Comparison of ENCODE assay signal across 15 cellular contexts in genomic region chr7:90242369-90243168, GRCh38. TPM values are rescaled to one million over a fixed set of nuclear protein-coding genes. Genes with fewer than 3 reads are reported as not detected.
A peak's percentile ranks its signal among the peaks of the same experiment; 100 is the strongest.
DNase-seq lines count a peak whose midpoint lies in the region; ATAC-seq, FAIRE-seq and TF ChIP-seq lines count a peak whose summit lies in the region.
"Had no signal": no experiment of that assay in that cellular context is flagged by ENCODE, and none has a peak within 500 bp of the region (broad histone marks: within the 10 kb centered on the region; RNA-seq: fewer than 3 reads in every experiment).

No MANE protein-coding gene starts in this region.

- no peaks in the 10 kb centered on the region for H3K9me3 ChIP-seq in esophagus squamous epithelium
- H3K9me3 ChIP-seq: gastroesophageal sphincter had no signal

- intact Hi-C loops in esophagus squamous epithelium (cut with DNase I), result loop anchor here (10.0 kb wide), 1 partner anchor 88 kb away; the partner anchor contains the start of gene STEAP1

- peak; percentile 71 for FAIRE-seq in GM12891 (lab: Jason Lieb, UNC)

- ATAC-seq in GM19463 (IDR thresholded peaks at IDR 0.05; ENCODE audit: unreplicated experiment), result peak; percentile 76
- ATAC-seq in HG03045 (IDR thresholded peaks at IDR 0.05; ENCODE audit: unreplicated experiment), result peak; percentile 66
- ATAC-seq: gastroesophageal sphincter, left ventricle myocardium superior, Right ventricle myocardium inferior had no signal

- no peak for TF ChIP-seq CTCF in esophagus squamous epithelium (IDR thresholded peaks at IDR 0.05)

- H3K27me3 ChIP-seq in esophagus squamous epithelium, result no peaks in the 10 kb centered on the region
- H3K27me3 ChIP-seq: gastroesophageal sphincter had no signal

- H3K36me3 ChIP-seq in esophagus squamous epithelium, result no peaks in the 10 kb centered on the region

- no peak overlapping the region for H3K4me3 ChIP-seq in esophagus squamous epithelium
- H3K4me3 ChIP-seq: coronary artery, gastroesophageal sphincter had no signal

- H3K27ac ChIP-seq in esophagus squamous epithelium, result no peak overlapping the region
- no peak overlapping the region for H3K27ac ChIP-seq in substantia nigra (ENCODE audit: low read depth, low read length, poor library complexity, severe bottlenecking)
- H3K27ac ChIP-seq: coronary artery, gastroesophageal sphincter had no signal

- peaks cover 0 to 27% (median 5%) of the 10 kb centered on the region in 3 donors for H3K4me1 ChIP-seq in esophagus squamous epithelium

- 76 to 92% methylated on average over 3 of the region's 3 CpGs for WGBS in esophagus squamous epithelium, 2 donors

- no peak for DNase-seq in GM12891 (ENCODE audit: insufficient read length, low spot score)
- DNase-seq in RPMI8226, result peak; percentile 11
- DNase-seq in islet precursor cell, result no peak
- DNase-seq in SIG-M5 treated with dmso at 0.1 percent for 504 hours (lab: John Stamatoyannopoulos, UW; ENCODE audit: unreplicated experiment), result no peak
- DNase-seq in esophagus squamous epithelium (lab: John Stamatoyannopoulos, UW), result no peak
- no peak for DNase-seq in substantia nigra (lab: John Stamatoyannopoulos, UW)
- DNase-seq: activated naive CD4-positive, alpha-beta T cell; AML-193; left ventricle myocardium superior; NCI-H1930 had no signal

- TF ChIP-seq POLR2A in GM12891 (IDR thresholded peaks at IDR 0.05; ENCODE audit: low read depth, low read length) (no peak), esophagus squamous epithelium (IDR thresholded peaks at IDR 0.05) (no peak)

TF ChIP-seq in GM12891, 5 proteins besides CTCF, POLR2A, EP300 and RAD21:
- TF ChIP-seq POLR2AphosphoS5 (IDR thresholded peaks at IDR 0.05; ENCODE audit: low read depth, low read length) (no peak), SPI1 (IDR thresholded peaks at IDR 0.05; ENCODE audit: low read depth, low read length) (peak; percentile 73)

RNA-seq across cellular contexts. Expression of gene CFAP69, which starts 2.4 kb away (rescaled TPM):
- polyA plus RNA-seq in GM12891 (2012; ENCODE audit: low read depth, missing spikeins), result 0.41 TPM
- 1 to 10 TPM; 1.8 to 9.0 (median 2.0) TPM for total RNA-seq in esophagus squamous epithelium

RNA-seq across cellular contexts. Expression of gene STEAP2, which starts 31.0 kb away (rescaled TPM):
- 0.05 TPM for polyA plus RNA-seq in GM12891 (2012; ENCODE audit: low read depth, missing spikeins)
- total RNA-seq in esophagus squamous epithelium, result 10 to 100 TPM in 1 of 4 donors, 1 to 10 TPM in 3; 3.1 to 15.4 (median 7.0) TPM
